11 cellular contexts compared by ENCODE assay signal in genomic region chr20:38109025-38109541, GRCh38. TPM values are rescaled to one million over a fixed set of nuclear protein-coding genes. Genes with fewer than 3 reads are reported as not detected.
DNase-seq lines count a peak whose midpoint lies in the region; ATAC-seq, FAIRE-seq and TF ChIP-seq lines count a peak whose summit lies in the region.
"Had no signal": no experiment of that assay in that cellular context is flagged by ENCODE, and none has a peak within 500 bp of the region (broad histone marks: within the 10 kb centered on the region; RNA-seq: fewer than 3 reads in every experiment).

No MANE protein-coding gene starts in this region.

- H3K4me3 Mint-ChIP-seq in mesothelial cell of epicardium = no peak overlapping the region
- H3K4me3 Mint-ChIP-seq: activated T-cell treated with anti-CD3 and anti-CD28 coated beads, Interleukin-2, amount 50 U/mL, for 24 hours; T-cell had no signal

- POLR2A ChIA-PET in PC-3 (lab: Charles Lee; ENCODE audit: unreplicated experiment) (interaction anchor here (0.5 kb wide), 1 partner anchor 76 kb away, joined by 3 read pairs; the partner anchor contains the start of genes RPRD1B and TTI1), endothelial cell of umbilical vein (lab: Charles Lee) (no interaction called here)

- no peaks in the 10 kb centered on the region for H3K9me1 ChIP-seq in endothelial cell of umbilical vein (replicated peaks; ENCODE audit: control insufficient read depth, extremely low read depth, insufficient read depth, low read length)

- H2AFZ ChIP-seq in PC-3 (ENCODE audit: low read length) (no peak overlapping the region), endothelial cell of umbilical vein (ENCODE audit: low read depth, low read length) (no peak overlapping the region)

- dilution Hi-C loops in endothelial cell of umbilical vein (cut with MboI; ENCODE audit: extremely low pct_ligation_motif_present, low sequenced_read_pairs) = no loop called here

- H3K27ac Mint-ChIP-seq in mesothelial cell of epicardium = peak overlapping the region; percentile 82
- H3K27ac Mint-ChIP-seq: activated T-cell treated with anti-CD3 and anti-CD28 coated beads, Interleukin-2, amount 50 U/mL, for 24 hours; T-cell had no signal

- H3K4me2 ChIP-seq in PC-3 (ENCODE audit: low read length) (peak overlapping the region; percentile 64), endothelial cell of umbilical vein (ENCODE audit: insufficient read depth, low read length) (peak overlapping the region; percentile 3)

- H3K27me3 ChIP-seq in PC-3 (ENCODE audit: low read length) (no peaks in the 10 kb centered on the region), endothelial cell of umbilical vein (ENCODE audit: control insufficient read depth in 2 of 2, insufficient read depth in 2 of 2, low read length in 2 of 2) (no peaks in the 10 kb centered on the region), tibial nerve (no peaks in the 10 kb centered on the region)

- no peak overlapping the region for H3K4me3 ChIP-seq in PC-3 (ENCODE audit: low read length)
- H3K4me3 ChIP-seq in endothelial cell of umbilical vein (replicated peaks in 1 of 3; ENCODE audit: insufficient read depth in 1 of 3, low read depth in 1 of 3, low read length in 3 of 3) = no peak overlapping the region
- H3K4me3 ChIP-seq in tibial nerve = no peak overlapping the region

- H3K79me2 ChIP-seq in PC-3 (ENCODE audit: low read length) (no peaks in the 10 kb centered on the region), endothelial cell of umbilical vein (ENCODE audit: control insufficient read depth, insufficient read depth, low read length) (no peaks in the 10 kb centered on the region)

- H3K4me1 ChIP-seq in PC-3 (ENCODE audit: insufficient read depth, low read length) (peaks cover 38% of the 10 kb centered on the region), endothelial cell of umbilical vein (ENCODE audit: control insufficient read depth, extremely low read depth, insufficient read depth, low read length) (peaks cover 39% of the 10 kb centered on the region), tibial nerve (peaks cover 0 to 30% (median 13%) of the 10 kb centered on the region in 4 donors)

- peaks cover 6% of the 10 kb centered on the region for H3K36me3 Mint-ChIP-seq in mesothelial cell of epicardium

- TF ChIP-seq EP300 in tibial nerve (IDR thresholded peaks at IDR 0.05) = peak in 1 of 2 donors; percentile 66

- BruUV-seq in PC-3 (replicated peaks; lab: Mats Ljungman, UMichigan) = no TSS peak
- no TSS peak for BruUV-seq in endothelial cell of umbilical vein (replicated peaks; lab: Mats Ljungman, UMichigan)

- H3K27ac ChIP-seq in PC-3 (ENCODE audit: low read length) = peak overlapping the region; percentile 83
- H3K27ac ChIP-seq in endothelial cell of umbilical vein (ENCODE audit: insufficient read depth, low read depth, low read length) = peak overlapping the region; percentile 73
- peak overlapping the region in 3 of 4 donors; percentile 34 to 61 (median 54) for H3K27ac ChIP-seq in tibial nerve

- no peaks in the 10 kb centered on the region for H4K20me1 ChIP-seq in PC-3 (ENCODE audit: low read length)
- H4K20me1 ChIP-seq in endothelial cell of umbilical vein (replicated peaks; ENCODE audit: control insufficient read depth, extremely low read depth, insufficient read depth, low read length) = no peaks in the 10 kb centered on the region

- no peak for DNase-seq in PC-3
- DNase-seq in endothelial cell of umbilical vein (ENCODE audit: low read depth, low spot score) = no peak
- DNase-seq in mesothelial cell of epicardium (ENCODE audit: low spot score in 2 of 2, unreplicated experiment in 2 of 2) = no peak
- peak in 1 of 2 donors; percentile 41 for DNase-seq in tibial nerve (ENCODE audit: low spot score in 2 of 2)
- no peak for DNase-seq in NCI-H1930 (lab: John Stamatoyannopoulos, UW)
- no peak for DNase-seq in NCI-H1092 (lab: John Stamatoyannopoulos, UW)
- no peak for DNase-seq in COR-L47 (lab: John Stamatoyannopoulos, UW)
- DNase-seq: activated T-cell treated with anti-CD3 and anti-CD28 coated beads, Interleukin-2, amount 50 U/mL, for 24 hours; effector CD4-positive, alpha-beta T cell; T-cell had no signal

- ATAC-seq in PC-3 (no peak), GM21526 (IDR thresholded peaks at IDR 0.05; ENCODE audit: low FRiP score, unreplicated experiment) (no peak)
- ATAC-seq: T-cell had no signal

- peaks cover 42% of the 10 kb centered on the region for H3K4me1 Mint-ChIP-seq in mesothelial cell of epicardium
- H3K4me1 Mint-ChIP-seq: T-cell had no signal

- H3K9ac ChIP-seq in PC-3 (ENCODE audit: low read length) (no peak overlapping the region), endothelial cell of umbilical vein (replicated peaks; ENCODE audit: extremely low read depth, insufficient read depth, low read length) (no peak overlapping the region)

- H3K27me3 Mint-ChIP-seq in mesothelial cell of epicardium (ENCODE audit: low read depth) = no peaks in the 10 kb centered on the region
- H3K27me3 Mint-ChIP-seq: activated T-cell treated with anti-CD3 and anti-CD28 coated beads, Interleukin-2, amount 50 U/mL, for 24 hours; T-cell had no signal

- no peaks in the 10 kb centered on the region for H3K9me3 ChIP-seq in PC-3 (ENCODE audit: low read length)
- H3K9me3 ChIP-seq in endothelial cell of umbilical vein (replicated peaks; ENCODE audit: control insufficient read depth, insufficient read depth, low read length) = no peaks in the 10 kb centered on the region
- no peaks in the 10 kb centered on the region for H3K9me3 ChIP-seq in tibial nerve

- TF ChIP-seq POLR2A in endothelial cell of umbilical vein (IDR thresholded peaks at IDR 0.05; ENCODE audit: low read depth, low read length) = no peak
- no peak for TF ChIP-seq POLR2A in tibial nerve (IDR thresholded peaks at IDR 0.05)

- FAIRE-seq in endothelial cell of umbilical vein (lab: Jason Lieb, UNC) = peak; percentile 63

- 68 to 86% methylated on average over 3 of the region's 3 CpGs for WGBS in tibial nerve, 2 donors

- H3K9me3 Mint-ChIP-seq in mesothelial cell of epicardium = peaks cover 6% of the 10 kb centered on the region
- H3K9me3 Mint-ChIP-seq: activated T-cell treated with anti-CD3 and anti-CD28 coated beads, Interleukin-2, amount 50 U/mL, for 24 hours; T-cell had no signal

- H3K36me3 ChIP-seq in PC-3 (ENCODE audit: low read depth, low read length) = no peaks in the 10 kb centered on the region
- H3K36me3 ChIP-seq in endothelial cell of umbilical vein (ENCODE audit: control insufficient read depth in 2 of 2, extremely low read depth in 1 of 2, insufficient read depth in 2 of 2, low read length in 2 of 2) = no peaks in the 10 kb centered on the region
- H3K36me3 ChIP-seq in tibial nerve = no peaks in the 10 kb centered on the region

- intact Hi-C loops in PC-3 (cut with micrococcal nuclease) = no loop called here
- intact Hi-C loops in endothelial cell of umbilical vein (cut with micrococcal nuclease) = no loop called here

- CTCF ChIA-PET in PC-3 (lab: Charles Lee) = interaction anchor here (1.2 kb wide), 1 partner anchor 112 kb away, joined by 3 read pairs; no protein-coding TSS in a partner anchor
- CTCF ChIA-PET in endothelial cell of umbilical vein (lab: Charles Lee) = interaction anchor here (1.1 to 2.7 kb wide), 7 partner anchors 10 to 545 kb away, joined by 3 to 35 read pairs (median 7); no protein-coding TSS in a partner anchor

- H3F3A ChIP-seq in PC-3 (ENCODE audit: low read length, unreplicated experiment) = peaks cover 10% of the 10 kb centered on the region

- no peaks in the 10 kb centered on the region for H3K9me2 ChIP-seq in PC-3 (replicated peaks; ENCODE audit: low read length)

- no peak for TF ChIP-seq CTCF in PC-3 (conservative IDR thresholded peaks at IDR 0.05; ENCODE audit: low read depth, low read length)
- no peak for TF ChIP-seq CTCF in endothelial cell of umbilical vein (IDR thresholded peaks at IDR 0.05; ENCODE audit: extremely low read depth in 1 of 2, insufficient read depth in 1 of 2, low read depth in 1 of 2, low read length in 2 of 2)
- TF ChIP-seq CTCF in mesothelial cell of epicardium (IDR thresholded peaks at IDR 0.05; ENCODE audit: unreplicated experiment) = no peak
- TF ChIP-seq CTCF in tibial nerve (IDR thresholded peaks at IDR 0.05) = no peak

TF ChIP-seq in endothelial cell of umbilical vein, 7 proteins besides CTCF, POLR2A, EP300 and RAD21:
- no peak for TF ChIP-seq FOS (IDR thresholded peaks at IDR 0.05; ENCODE audit: borderline replicate concordance, insufficient read depth, low read length)
- TF ChIP-seq JUN (IDR thresholded peaks at IDR 0.05; ENCODE audit: borderline replicate concordance, insufficient read depth, insufficient read length, low read depth) = no peak
- TF ChIP-seq MYC (IDR thresholded peaks at IDR 0.05; ENCODE audit: low read depth, low read length) = no peak
- TF ChIP-seq POLR2AphosphoS5 (IDR thresholded peaks at IDR 0.05; ENCODE audit: insufficient read depth, low read depth, low read length) = no peak
- TF ChIP-seq GATA2 (IDR thresholded peaks at IDR 0.05; ENCODE audit: insufficient read depth, insufficient read length, low read depth, low read length) = no peak
- no peak for TF ChIP-seq EZH2 (IDR thresholded peaks at IDR 0.05; ENCODE audit: borderline replicate concordance, low read depth, low read length, severe bottlenecking)
- no peak for TF ChIP-seq MAX (IDR thresholded peaks at IDR 0.05; ENCODE audit: insufficient read depth, insufficient read length)

RNA-seq across cellular contexts. Expression of gene TGM2, which starts 56.0 kb away (rescaled TPM):
- 583 and 773 TPM in 2 replicates for total RNA-seq in PC-3 (2014; rRNA removed)
- total RNA-seq in endothelial cell of umbilical vein = 708 and 868 TPM in 2 replicates
- polyA plus RNA-seq in endothelial cell of umbilical vein = 810 and 861 TPM in 2 replicates
- 710 and 739 TPM in 2 replicates for polyA plus RNA-seq in endothelial cell of umbilical vein (2011; cell fraction: cytosol; rRNA removed)
- polyA plus RNA-seq in endothelial cell of umbilical vein (2011; cell fraction: nucleus; rRNA removed) = 680 and 705 TPM in 2 replicates
- polyA plus RNA-seq in endothelial cell of umbilical vein (2012) = 931 and 1,022 TPM in 2 replicates
- polyA minus RNA-seq in endothelial cell of umbilical vein = 986 and 1,245 TPM in 2 replicates
- 21.3 TPM for polyA minus RNA-seq in endothelial cell of umbilical vein (2011; cell fraction: cytosol; rRNA and poly(A)+ RNA removed)
- 361 and 435 TPM in 2 replicates for polyA minus RNA-seq in endothelial cell of umbilical vein (2011; cell fraction: nucleus; rRNA and poly(A)+ RNA removed)
- 32.4 to 35.7 TPM (median 35.3 TPM) in 3 replicates for total RNA-seq in mesothelial cell of epicardium
- total RNA-seq in tibial nerve = 10 to 100 TPM; 17.0 to 87.6 (median 55.8) TPM
